24 cellular contexts compared by ENCODE assay signal in genomic region chr2:230790981-230791380, GRCh38.
DNase-seq lines count a peak whose midpoint lies in the region; ATAC-seq and TF ChIP-seq lines count a peak whose summit lies in the region.
"Had no signal": no experiment of that assay in that cellular context is flagged by ENCODE, and none has a peak within 500 bp of the region (broad histone marks: within the 10 kb centered on the region; RNA-seq: fewer than 3 reads in every experiment).

No MANE protein-coding gene starts in this region.

- H2BK12ac ChIP-seq in H9 (ENCODE audit: insufficient read length, low read depth, low read length), result no peak overlapping the region

- no peak overlapping the region for H2BK5ac ChIP-seq in H9 (ENCODE audit: insufficient read length, low read length)

- peaks cover 86% of the 10 kb centered on the region for H3K36me3 Mint-ChIP-seq in activated CD4-positive, alpha-beta T cell treated with anti-CD3 and anti-CD28 coated beads, Interleukin-2, amount 10 ng/mL, durations not matched to agents 24 days and 14 days (ENCODE audit: low read depth)
- H3K36me3 Mint-ChIP-seq in CD4-positive, CD25-positive, alpha-beta regulatory T cell, result peaks cover 58% of the 10 kb centered on the region
- peaks cover 87% of the 10 kb centered on the region for H3K36me3 Mint-ChIP-seq in activated naive CD8-positive, alpha-beta T cell treated with anti-CD3 and anti-CD28 coated beads for 36 hours
- peaks cover 46 to 65% (median 56%) of the 10 kb centered on the region in 3 experiments for H3K36me3 Mint-ChIP-seq in H9 (ENCODE audit: insufficient read depth in 1 of 3, low read depth in 3 of 3)

- no peak overlapping the region for H3K4ac ChIP-seq in H9 (ENCODE audit: low read depth, low read length)

- peaks cover 20% of the 10 kb centered on the region for H3K9me3 Mint-ChIP-seq in activated CD4-positive, alpha-beta T cell treated with anti-CD3 and anti-CD28 coated beads, Interleukin-2, amount 10 ng/mL, durations not matched to agents 24 days and 14 days
- peaks cover 0 to 17% (median 8%) of the 10 kb centered on the region in 7 donors for H3K9me3 Mint-ChIP-seq in CD4-positive, CD25-positive, alpha-beta regulatory T cell
- peaks cover 34% of the 10 kb centered on the region for H3K9me3 Mint-ChIP-seq in activated naive CD8-positive, alpha-beta T cell treated with anti-CD3 and anti-CD28 coated beads for 36 hours
- H3K9me3 Mint-ChIP-seq in H9, result peaks cover 10 to 20% of the 10 kb centered on the region in 2 experiments

- H3K9me3 ChIP-seq in CD4-positive, CD25-positive, alpha-beta regulatory T cell (ENCODE audit: control insufficient read depth in 2 of 2, low read length in 2 of 2), result peaks cover 18 to 20% of the 10 kb centered on the region in 2 experiments
- peaks cover 22% of the 10 kb centered on the region for H3K9me3 ChIP-seq in left ventricle myocardium inferior (replicated peaks)
- H3K9me3 ChIP-seq in H9 (ENCODE audit: control insufficient read depth, low read depth, low read length), result no peaks in the 10 kb centered on the region
- H3K9me3 ChIP-seq: colonic mucosa, ovary had no signal

- no peaks in the 10 kb centered on the region for H4K20me1 ChIP-seq in H9 (ENCODE audit: control insufficient read depth, insufficient read depth, insufficient read length)

- WGBS in H9 (ENCODE audit: extremely low coverage, insufficient read length, low lambda C conversion rate), result no CpG with 5 or more reads among the region's 1 CpG

- H3K27ac Mint-ChIP-seq in activated CD4-positive, alpha-beta T cell treated with anti-CD3 and anti-CD28 coated beads, Interleukin-2, amount 10 ng/mL, durations not matched to agents 24 days and 14 days, result peak overlapping the region; percentile 73
- H3K27ac Mint-ChIP-seq in CD4-positive, CD25-positive, alpha-beta regulatory T cell, result peak overlapping the region; percentile 34 to 86 (median 57)
- H3K27ac Mint-ChIP-seq in activated naive CD8-positive, alpha-beta T cell treated with anti-CD3 and anti-CD28 coated beads for 36 hours, result peak overlapping the region; percentile 52
- H3K27ac Mint-ChIP-seq in H9, result no peak overlapping the region
- H3K27ac Mint-ChIP-seq: endodermal cell, WTC11 had no signal

- no peaks in the 10 kb centered on the region for H3K23me2 ChIP-seq in H9 (ENCODE audit: insufficient read length, low read depth, low read length, poor library complexity, severe bottlenecking)

- intact Hi-C loops in activated CD4-positive, alpha-beta T cell treated with anti-CD3 and anti-CD28 coated beads, Interleukin-2, amount 10 ng/mL, durations not matched to agents 24 days and 14 days (cut with micrococcal nuclease), result loop anchor here (10.0 kb wide), 2 partner anchors 346 to 786 kb away; no protein-coding TSS in a partner anchor
- intact Hi-C loops in left ventricle myocardium inferior (cut with micrococcal nuclease), result no loop called here

- H3K27me3 Mint-ChIP-seq in activated CD4-positive, alpha-beta T cell treated with anti-CD3 and anti-CD28 coated beads, Interleukin-2, amount 10 ng/mL, durations not matched to agents 24 days and 14 days, result no peaks in the 10 kb centered on the region
- H3K27me3 Mint-ChIP-seq in CD4-positive, CD25-positive, alpha-beta regulatory T cell, result no peaks in the 10 kb centered on the region
- H3K27me3 Mint-ChIP-seq in activated naive CD8-positive, alpha-beta T cell treated with anti-CD3 and anti-CD28 coated beads for 36 hours, result no peaks in the 10 kb centered on the region
- no peaks in the 10 kb centered on the region for H3K27me3 Mint-ChIP-seq in H9 (ENCODE audit: low read depth)

- no peak for DNase-seq in activated CD4-positive, alpha-beta T cell treated with anti-CD3 and anti-CD28 coated beads, Interleukin-2, amount 10 ng/mL, durations not matched to agents 24 days and 14 days
- DNase-seq in activated CD4-positive, alpha-beta T cell treated with anti-CD3 and anti-CD28 coated beads for 4 hours, result no peak
- DNase-seq in CD4-positive, CD25-positive, alpha-beta regulatory T cell, result no peak
- DNase-seq in activated naive CD8-positive, alpha-beta T cell treated with anti-CD3 and anti-CD28 coated beads for 36 hours, result no peak
- DNase-seq in left ventricle myocardium inferior (peak; percentile 33), kidney tubule cell (ENCODE audit: low spot score) (no peak), H9 (no peak), AML-193 (lab: John Stamatoyannopoulos, UW) (no peak)
- DNase-seq: activated gamma-delta T cell treated with Interleukin-2 at 50 U/mL for 16 hours, colonic mucosa, DMS 273 treated with DMSO at 0.1 percent for 48 hours, endodermal cell, Karpas-422, mammary epithelial cell, NCI-H1092, NCI-H1930, NCI-H2227 treated with DMSO at 0.1 percent for 48 hours, NCI-H82, OCI-M1, ovary had no signal

- no peak overlapping the region for H3K4me2 ChIP-seq in H9 (ENCODE audit: insufficient read depth, insufficient read length, low read length)
- H3K4me2 ChIP-seq: hepatocyte had no signal

- no peak for TF ChIP-seq CTCF in left ventricle myocardium inferior (IDR thresholded peaks at IDR 0.05; ENCODE audit: borderline replicate concordance)
- TF ChIP-seq CTCF in H9 (conservative IDR thresholded peaks at IDR 0.05), result no peak

- no peaks in the 10 kb centered on the region for H3K79me2 ChIP-seq in H9 (ENCODE audit: insufficient read depth, low read length)

- peaks cover 25% of the 10 kb centered on the region for H3K4me1 ChIP-seq in CD4-positive, CD25-positive, alpha-beta regulatory T cell (ENCODE audit: control insufficient read depth, insufficient read depth, low read length, poor library complexity, severe bottlenecking)
- peaks cover 50% of the 10 kb centered on the region for H3K4me1 ChIP-seq in left ventricle myocardium inferior
- peaks cover 2% of the 10 kb centered on the region for H3K4me1 ChIP-seq in H9 (ENCODE audit: insufficient read depth, low read length)

- H3K4me3 Mint-ChIP-seq in activated CD4-positive, alpha-beta T cell treated with anti-CD3 and anti-CD28 coated beads, Interleukin-2, amount 10 ng/mL, durations not matched to agents 24 days and 14 days, result no peak overlapping the region
- H3K4me3 Mint-ChIP-seq in CD4-positive, CD25-positive, alpha-beta regulatory T cell, result no peak overlapping the region
- no peak overlapping the region for H3K4me3 Mint-ChIP-seq in activated naive CD8-positive, alpha-beta T cell treated with anti-CD3 and anti-CD28 coated beads for 36 hours
- H3K4me3 Mint-ChIP-seq in H9, result no peak overlapping the region
- H3K4me3 Mint-ChIP-seq: endodermal cell, WTC11 had no signal

- H2BK20ac ChIP-seq in H9 (ENCODE audit: low read depth, low read length, poor library complexity, severe bottlenecking), result no peak overlapping the region

- H3K56ac ChIP-seq in H9 (ENCODE audit: insufficient read length, low read depth, low read length), result no peak overlapping the region

- H3K79me1 ChIP-seq in H9 (ENCODE audit: insufficient read depth, low read depth, low read length, poor library complexity, severe bottlenecking), result no peaks in the 10 kb centered on the region

- no peak overlapping the region for H3K18ac ChIP-seq in H9 (ENCODE audit: insufficient read length, low read depth, low read length)

- H3K23ac ChIP-seq in H9 (ENCODE audit: insufficient read length, low read depth, low read length), result no peak overlapping the region

- H2AFZ ChIP-seq in H9 (ENCODE audit: low read length), result no peak overlapping the region
- H2AFZ ChIP-seq: hepatocyte had no signal

- peaks cover 54% of the 10 kb centered on the region for H3K4me1 Mint-ChIP-seq in activated CD4-positive, alpha-beta T cell treated with anti-CD3 and anti-CD28 coated beads, Interleukin-2, amount 10 ng/mL, durations not matched to agents 24 days and 14 days
- H3K4me1 Mint-ChIP-seq in CD4-positive, CD25-positive, alpha-beta regulatory T cell, result peaks cover 41 to 67% (median 44%) of the 10 kb centered on the region in 4 donors
- peaks cover 49% of the 10 kb centered on the region for H3K4me1 Mint-ChIP-seq in activated naive CD8-positive, alpha-beta T cell treated with anti-CD3 and anti-CD28 coated beads for 36 hours
- H3K4me1 Mint-ChIP-seq in H9, result peaks cover 5 to 13% of the 10 kb centered on the region in 2 experiments
- H3K4me1 Mint-ChIP-seq: endodermal cell had no signal

- no peak overlapping the region for H4K8ac ChIP-seq in H9 (replicated peaks; ENCODE audit: insufficient read length, low read depth, low read length)

- no peak overlapping the region for H2BK120ac ChIP-seq in H9 (ENCODE audit: low read depth, low read length, poor library complexity, severe bottlenecking)

- H2AK5ac ChIP-seq in H9 (ENCODE audit: insufficient read length, low read length), result no peak overlapping the region

- H2BK15ac ChIP-seq in H9 (ENCODE audit: low read depth, low read length), result no peak overlapping the region

- peaks cover 70% of the 10 kb centered on the region for H3K36me3 ChIP-seq in CD4-positive, CD25-positive, alpha-beta regulatory T cell (ENCODE audit: control insufficient read depth, insufficient read depth, low read length)
- peaks cover 51% of the 10 kb centered on the region for H3K36me3 ChIP-seq in left ventricle myocardium inferior
- H3K36me3 ChIP-seq: colonic mucosa, ovary had no signal

- no peak overlapping the region for H4K91ac ChIP-seq in H9 (ENCODE audit: insufficient read length, low read depth, low read length)

- no peak overlapping the region for H3K4me3 ChIP-seq in CD4-positive, CD25-positive, alpha-beta regulatory T cell (ENCODE audit: low read depth, low read length)
- no peak overlapping the region for H3K4me3 ChIP-seq in left ventricle myocardium inferior
- H3K4me3 ChIP-seq: BLaER1 treated with 17β-estradiol and CSF1 and Interleukin-3, amounts not matched to agents 10 nM and 100 nM; colonic mucosa; hepatocyte; ovary; suprapubic skin had no signal

- H3K27ac ChIP-seq in CD4-positive, CD25-positive, alpha-beta regulatory T cell (ENCODE audit: insufficient read depth, low read length, poor library complexity, severe bottlenecking), result no peak overlapping the region
- H3K27ac ChIP-seq in left ventricle myocardium inferior (replicated peaks) (peak overlapping the region; percentile 51), H9 (ENCODE audit: insufficient read length, low read depth, low read length) (no peak overlapping the region)
- H3K27ac ChIP-seq: BLaER1 treated with 17β-estradiol and CSF1 and Interleukin-3, amounts not matched to agents 10 nM and 100 nM; colonic mucosa; hepatocyte; ovary; suprapubic skin had no signal

- no peaks in the 10 kb centered on the region for H3K27me3 ChIP-seq in CD4-positive, CD25-positive, alpha-beta regulatory T cell (ENCODE audit: control insufficient read depth, insufficient read depth, low read length)
- no peaks in the 10 kb centered on the region for H3K27me3 ChIP-seq in left ventricle myocardium inferior (ENCODE audit: low read depth)
- H3K27me3 ChIP-seq in H9 (ENCODE audit: insufficient read depth, low read length), result no peaks in the 10 kb centered on the region
- H3K27me3 ChIP-seq: BLaER1 treated with 17β-estradiol and CSF1 and Interleukin-3, amounts not matched to agents 10 nM and 100 nM; colonic mucosa; hepatocyte; ovary; suprapubic skin had no signal

- no peak overlapping the region for H4K5ac ChIP-seq in H9 (ENCODE audit: insufficient read length, low read depth, low read length)

- no peak overlapping the region for H3K9ac ChIP-seq in H9 (ENCODE audit: extremely low read depth, insufficient read length, low read length)
- H3K9ac ChIP-seq: BLaER1 treated with 17β-estradiol and CSF1 and Interleukin-3, amounts not matched to agents 10 nM and 100 nM had no signal

- no peak overlapping the region for H3K14ac ChIP-seq in H9 (ENCODE audit: insufficient read depth, low read length)

- H3T11ph ChIP-seq in H9 (ENCODE audit: low read length), result no peak overlapping the region

- ATAC-seq in CD4-positive, CD25-positive, alpha-beta regulatory T cell (ENCODE audit: low read depth in 2 of 2), result no peak
- ATAC-seq: WTC11 had no signal

Comparison
In these comparisons a context has a peak if more than half of its experiments do, and no peak if none do; other contexts are left out.
1. H3K27ac Mint-ChIP-seq: peak in activated CD4-positive, alpha-beta T cell treated with anti-CD3 and anti-CD28 coated beads, Interleukin-2, amount 10 ng/mL, durations not matched to agents 24 days and 14 days (single experiment), CD4-positive, CD25-positive, alpha-beta regulatory T cell (3 of 3) and activated naive CD8-positive, alpha-beta T cell treated with anti-CD3 and anti-CD28 coated beads for 36 hours (single experiment); none in H9 (0 of 3).